1 cellular context compared by ENCODE assay signal in genomic region chr1:244796719-244797406, GRCh38.
TF ChIP-seq lines count a peak whose summit lies in the region.

No MANE protein-coding gene starts in this region.

TF ChIP-seq in HepG2, 621 proteins besides CTCF, POLR2A, EP300 and RAD21 (continued from another document):
- TF ChIP-seq ARID4A (CRISPR knock-in tag; IDR thresholded peaks at IDR 0.05; ENCODE audit: borderline replicate concordance) = no peak
- peak; percentile 86 for TF ChIP-seq STAG1 (CRISPR knock-in tag; IDR thresholded peaks at IDR 0.05)
- TF ChIP-seq ZFP36 (IDR thresholded peaks at IDR 0.05; ENCODE audit: borderline replicate concordance, low read depth, low read length, partially characterized antibody) = no peak
- no peak for TF ChIP-seq SKIL (CRISPR knock-in tag; IDR thresholded peaks at IDR 0.05; ENCODE audit: borderline replicate concordance)
- no peak for TF ChIP-seq ZNF251 (CRISPR knock-in tag; IDR thresholded peaks at IDR 0.05)
- TF ChIP-seq ARID3A (IDR thresholded peaks at IDR 0.05; ENCODE audit: low read depth, low read length) = peak; percentile 48; the same call in 1 of the 2 replicates
- TF ChIP-seq HNRNPH1 (optimal IDR thresholded peaks at IDR 0.05; ENCODE audit: low read depth, low read length) = no peak
- no peak for TF ChIP-seq ZNF776 (CRISPR knock-in tag; IDR thresholded peaks at IDR 0.05)
- peak in 1 of 2 experiments; percentile 41; a peak in 2 of 4 replicates for TF ChIP-seq HMGXB4 (CRISPR knock-in tag; IDR thresholded peaks at IDR 0.05; ENCODE audit: borderline replicate concordance in 1 of 2, low read depth in 1 of 2)
- TF ChIP-seq THAP11 (CRISPR knock-in tag; IDR thresholded peaks at IDR 0.05) = 0 out of 2 replicates have a peak, but pooled peaks have one; percentile 17
- peak; percentile 39 for TF ChIP-seq TEAD3 (CRISPR knock-in tag; optimal IDR thresholded peaks at IDR 0.05; ENCODE audit: borderline replicate concordance)
- TF ChIP-seq ZNF589 (CRISPR knock-in tag; conservative IDR thresholded peaks at IDR 0.05) = no peak
- no peak for TF ChIP-seq SCMH1 (CRISPR knock-in tag; IDR thresholded peaks at IDR 0.05; ENCODE audit: borderline replicate concordance)
- peak; percentile 41; the same call in 1 of the 2 replicates for TF ChIP-seq MAX (IDR thresholded peaks at IDR 0.05)
